In the genomic region with DNA sequence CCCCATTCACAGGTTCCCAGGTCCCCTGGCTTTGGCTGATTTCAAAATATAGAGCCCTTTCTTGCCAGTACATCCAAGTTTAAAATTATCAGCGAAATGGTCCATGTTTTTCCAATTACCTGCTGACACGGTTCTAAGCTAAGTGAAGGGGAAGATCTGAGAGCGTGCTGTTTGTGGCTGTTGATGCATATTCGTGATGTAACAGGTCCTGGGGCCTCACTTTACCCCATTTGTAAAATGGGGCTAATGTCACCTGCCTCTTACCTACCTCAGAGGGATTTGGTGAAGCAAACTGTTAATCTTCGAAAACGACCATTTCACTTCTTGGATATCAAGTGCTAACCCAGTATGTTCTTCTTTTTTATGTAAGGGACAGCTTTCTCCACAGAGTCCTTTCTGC, we compare ENCODE assay signal across 2 cellular contexts.
TF ChIP-seq lines count a peak whose summit lies in the region.

No MANE protein-coding gene starts in this region.

TF ChIP-seq in SK-N-SH, 30 proteins besides CTCF, POLR2A, EP300 and RAD21 (continued from another document):
- TF ChIP-seq, protein P1, sequence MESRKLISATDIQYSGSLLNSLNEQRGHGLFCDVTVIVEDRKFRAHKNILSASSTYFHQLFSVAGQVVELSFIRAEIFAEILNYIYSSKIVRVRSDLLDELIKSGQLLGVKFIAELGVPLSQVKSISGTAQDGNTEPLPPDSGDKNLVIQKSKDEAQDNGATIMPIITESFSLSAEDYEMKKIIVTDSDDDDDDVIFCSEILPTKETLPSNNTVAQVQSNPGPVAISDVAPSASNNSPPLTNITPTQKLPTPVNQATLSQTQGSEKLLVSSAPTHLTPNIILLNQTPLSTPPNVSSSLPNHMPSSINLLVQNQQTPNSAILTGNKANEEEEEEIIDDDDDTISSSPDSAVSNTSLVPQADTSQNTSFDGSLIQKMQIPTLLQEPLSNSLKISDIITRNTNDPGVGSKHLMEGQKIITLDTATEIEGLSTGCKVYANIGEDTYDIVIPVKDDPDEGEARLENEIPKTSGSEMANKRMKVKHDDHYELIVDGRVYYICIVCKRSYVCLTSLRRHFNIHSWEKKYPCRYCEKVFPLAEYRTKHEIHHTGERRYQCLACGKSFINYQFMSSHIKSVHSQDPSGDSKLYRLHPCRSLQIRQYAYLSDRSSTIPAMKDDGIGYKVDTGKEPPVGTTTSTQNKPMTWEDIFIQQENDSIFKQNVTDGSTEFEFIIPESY (IDR thresholded peaks at IDR 0.05; ENCODE audit: borderline replicate concordance, low read depth): no peak
- TF ChIP-seq MXI1 (IDR thresholded peaks at IDR 0.05; ENCODE audit: low read depth, low read length) (no peak), RCOR1 (IDR thresholded peaks at IDR 0.05; ENCODE audit: low read length) (no peak)
TF ChIP-seq in SK-N-SH: peak in this region for 0.

TF ChIP-seq in SK-N-SH treated with all-trans-retinoic acid at 6 μM for 48 hours, 23 proteins besides CTCF, POLR2A, EP300 and RAD21 (continued from another document):
- TF ChIP-seq TCF4 (CRISPR knock-in tag; IDR thresholded peaks at IDR 0.05; ENCODE audit: borderline replicate concordance): no peak
- TF ChIP-seq ZNF70 (CRISPR knock-in tag; IDR thresholded peaks at IDR 0.05): no peak
- TF ChIP-seq ZC3H10 (CRISPR knock-in tag; IDR thresholded peaks at IDR 0.05): no peak
- TF ChIP-seq, protein P2, sequence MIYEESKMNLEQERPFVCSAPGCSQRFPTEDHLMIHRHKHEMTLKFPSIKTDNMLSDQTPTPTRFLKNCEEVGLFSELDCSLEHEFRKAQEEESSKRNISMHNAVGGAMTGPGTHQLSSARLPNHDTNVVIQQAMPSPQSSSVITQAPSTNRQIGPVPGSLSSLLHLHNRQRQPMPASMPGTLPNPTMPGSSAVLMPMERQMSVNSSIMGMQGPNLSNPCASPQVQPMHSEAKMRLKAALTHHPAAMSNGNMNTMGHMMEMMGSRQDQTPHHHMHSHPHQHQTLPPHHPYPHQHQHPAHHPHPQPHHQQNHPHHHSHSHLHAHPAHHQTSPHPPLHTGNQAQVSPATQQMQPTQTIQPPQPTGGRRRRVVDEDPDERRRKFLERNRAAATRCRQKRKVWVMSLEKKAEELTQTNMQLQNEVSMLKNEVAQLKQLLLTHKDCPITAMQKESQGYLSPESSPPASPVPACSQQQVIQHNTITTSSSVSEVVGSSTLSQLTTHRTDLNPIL (CRISPR knock-in tag; IDR thresholded peaks at IDR 0.05; ENCODE audit: low read depth): no peak
TF ChIP-seq in SK-N-SH treated with all-trans-retinoic acid at 6 μM for 48 hours: peak in this region for 0.
